Comparison of ENCODE assay signal across 1 cellular context in the genomic region with DNA sequence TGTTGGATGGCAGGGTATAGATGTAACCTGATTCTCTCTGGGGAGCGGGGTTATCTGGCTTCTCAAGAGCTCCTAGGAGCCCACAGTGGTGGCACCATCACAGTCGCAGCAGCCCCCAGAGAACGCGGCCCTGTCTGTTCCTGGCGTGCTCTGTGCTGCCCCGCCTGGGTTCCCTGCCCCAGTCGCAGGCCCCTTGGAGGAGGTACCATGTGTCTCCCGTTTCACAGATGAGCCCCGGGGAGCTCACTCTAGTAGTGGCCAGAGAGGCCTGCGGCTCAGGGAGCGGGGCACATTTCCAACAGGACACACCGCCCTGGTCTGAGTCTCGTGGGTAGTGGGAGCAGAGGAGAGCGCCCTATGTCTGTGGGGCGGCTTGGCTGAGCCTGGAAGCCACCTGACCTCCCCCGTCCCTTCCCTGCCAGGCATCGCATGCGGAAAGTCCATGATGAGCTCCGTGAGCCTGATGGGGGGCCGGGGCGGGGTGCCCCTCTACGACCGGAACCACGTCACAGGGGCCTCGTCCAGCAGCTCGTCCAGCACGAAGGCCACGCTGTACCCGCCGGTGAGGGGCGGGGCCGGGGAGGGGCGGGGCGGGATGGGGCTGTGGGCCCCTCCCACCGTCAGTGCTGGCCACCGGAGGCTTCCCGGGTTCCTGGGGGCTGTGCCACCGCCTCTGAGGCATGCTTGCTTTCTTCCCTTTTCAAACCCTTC.
TF ChIP-seq lines count a peak whose summit lies in the region.

No MANE protein-coding gene starts in this region.

TF ChIP-seq in WTC11, 78 proteins besides CTCF, POLR2A, EP300 and RAD21 (continued from another document):
- TF ChIP-seq FOXJ3 (CRISPR knock-in tag; IDR thresholded peaks at IDR 0.05; ENCODE audit: borderline replicate concordance), result no peak
